ENCODE assay signal across 8 cellular contexts in the genomic region with DNA sequence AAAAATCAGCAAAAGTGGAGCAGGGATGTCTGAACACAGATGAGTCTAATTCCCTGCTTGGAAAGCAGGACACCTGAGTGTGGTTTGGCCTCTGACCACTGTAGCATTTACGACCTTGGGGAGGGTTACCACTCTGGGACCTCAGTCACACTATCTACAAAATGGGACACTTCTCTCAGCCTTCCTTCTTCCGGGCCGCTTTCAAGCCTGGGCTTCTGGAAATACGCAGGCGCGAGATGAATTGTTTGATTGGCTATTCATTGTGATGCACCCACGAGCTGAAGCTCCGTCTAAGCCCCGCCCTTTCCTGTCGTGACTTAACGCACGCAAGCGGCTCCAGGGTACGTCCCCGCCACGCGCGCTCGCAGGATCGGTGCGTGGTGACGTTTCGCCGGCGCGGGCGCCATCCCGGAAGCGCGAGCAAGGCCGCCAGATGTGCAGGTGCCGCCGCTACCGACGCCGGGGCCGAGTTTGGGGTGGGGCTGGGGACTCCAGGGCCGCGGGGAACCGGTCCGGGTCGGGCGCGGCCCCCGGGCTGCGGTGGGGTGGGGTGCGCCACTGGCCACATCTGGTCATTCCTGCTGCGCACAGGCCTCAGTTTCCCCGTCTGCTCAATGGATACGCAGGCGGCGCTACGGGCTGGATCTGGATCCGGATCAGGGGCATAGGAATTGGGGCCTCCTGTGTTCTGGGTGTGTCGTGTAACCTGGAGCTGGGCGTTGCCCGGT. TPM values are rescaled to one million over a fixed set of nuclear protein-coding genes. Genes with fewer than 3 reads are reported as not detected.
DNase-seq lines count a peak whose midpoint lies in the region; ATAC-seq and TF ChIP-seq lines count a peak whose summit lies in the region.

A gene with protein sequence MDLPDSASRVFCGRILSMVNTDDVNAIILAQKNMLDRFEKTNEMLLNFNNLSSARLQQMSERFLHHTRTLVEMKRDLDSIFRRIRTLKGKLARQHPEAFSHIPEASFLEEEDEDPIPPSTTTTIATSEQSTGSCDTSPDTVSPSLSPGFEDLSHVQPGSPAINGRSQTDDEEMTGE (plus strand): TSS at position 397 of the 728 bp plus-strand sequence. CDS start 4,187 bp downstream, outside the sequence.

- ATAC-seq in GM19395 (IDR thresholded peaks at IDR 0.05; ENCODE audit: unreplicated experiment) (peak; percentile 93), HG03571 (IDR thresholded peaks at IDR 0.05; ENCODE audit: unreplicated experiment) (peak; percentile 77)

- no peaks in the 10 kb centered on the region for H3K27me3 ChIP-seq in dorsolateral prefrontal cortex
- H3K27me3 ChIP-seq in liver (ENCODE audit: control insufficient read depth in 4 of 4, insufficient read depth in 4 of 4, low read length in 3 of 4), result no peaks in the 10 kb centered on the region

- peak within 1 kb of the TSS; percentile 80 to 99 (median 95) for H3K4me3 ChIP-seq in dorsolateral prefrontal cortex
- peak within 1 kb of the TSS; percentile 56 to 90 (median 84) for H3K4me3 ChIP-seq in liver (ENCODE audit: low read depth in 1 of 3, low read length in 3 of 3)

- H3K27ac ChIP-seq in C4-2B, result peak within 1 kb of the TSS; percentile 88
- peak within 1 kb of the TSS; percentile 65 to 97 (median 90) for H3K27ac ChIP-seq in dorsolateral prefrontal cortex
- peak within 1 kb of the TSS; percentile 82 to 98 for H3K27ac ChIP-seq in liver (ENCODE audit: low read depth in 1 of 2, low read length in 2 of 2)

- peaks cover 2 to 13% (median 7%) of the 10 kb centered on the region in 4 donors for H3K4me1 ChIP-seq in liver (ENCODE audit: control insufficient read depth in 4 of 4, insufficient read depth in 4 of 4, low read length in 3 of 4)

- peaks cover 0 to 1% (median 0%) of the 10 kb centered on the region in 4 donors for H3K36me3 ChIP-seq in liver (ENCODE audit: control insufficient read depth in 4 of 4, insufficient read depth in 3 of 4, low read depth in 1 of 4, low read length in 3 of 4)

- TF ChIP-seq RAD21 in liver (IDR thresholded peaks at IDR 0.05), result peak; percentile 36 to 49

- TF ChIP-seq CTCF in C4-2B (conservative IDR thresholded peaks at IDR 0.05) (no peak), dorsolateral prefrontal cortex (IDR thresholded peaks at IDR 0.05 in 54 of 56, conservative IDR thresholded peaks at IDR 0.05 in 2 of 56; ENCODE audit: low read depth in 1 of 56, partially characterized antibody in 56 of 56) (peak in 17 of 56 donors; percentile 5 to 48 (median 21)), liver (IDR thresholded peaks at IDR 0.05; ENCODE audit: low read depth, low read length, missing input control) (no peak)

- intact Hi-C loops in dorsolateral prefrontal cortex (cut with DNase I), result loop anchor here (2.0 to 5.0 kb wide), 2 partner anchors 15 to 35 kb away; partner anchors contain the start of gene ELL (in 2 of the 2)

- DNase-seq in NCI-H82 (lab: John Stamatoyannopoulos, UW), result peak; percentile 100
- DNase-seq in activated CD4-positive, alpha-beta T cell treated with anti-CD3 and anti-CD28 coated beads, Interleukin-2, amount 50 U/mL, for 48 hours, result peak; percentile 99
- DNase-seq in dorsolateral prefrontal cortex, result peak; percentile 94 to 99 (median 98)
- DNase-seq in stimulated activated CD4-positive, alpha-beta T cell treated with anti-CD3 and anti-CD28 coated beads, Interleukin-4, amount 100 ng/mL, for 24 hours, result peak; percentile 99

- WGBS in liver, result under 1% methylated on average over 57 of the region's 57 CpGs

- peak within 1 kb of the TSS; percentile 55 to 99 for H3K9ac ChIP-seq in liver (ENCODE audit: low read depth in 1 of 2, low read length in 2 of 2)

- no peaks in the 10 kb centered on the region for H3K9me3 ChIP-seq in liver (ENCODE audit: control insufficient read depth in 4 of 4, low read length in 3 of 4)

TF ChIP-seq in liver, 16 proteins besides CTCF, POLR2A, EP300 and RAD21:
- TF ChIP-seq ZBTB33 (IDR thresholded peaks at IDR 0.05), result no peak
- no peak for TF ChIP-seq EGR1 (IDR thresholded peaks at IDR 0.05; ENCODE audit: low read depth in 2 of 2)
- TF ChIP-seq, protein P1, sequence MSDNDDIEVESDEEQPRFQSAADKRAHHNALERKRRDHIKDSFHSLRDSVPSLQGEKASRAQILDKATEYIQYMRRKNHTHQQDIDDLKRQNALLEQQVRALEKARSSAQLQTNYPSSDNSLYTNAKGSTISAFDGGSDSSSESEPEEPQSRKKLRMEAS (IDR thresholded peaks at IDR 0.05), result peak; percentile 39
- peak in 1 of 2 donors; percentile 28 for TF ChIP-seq JUND (IDR thresholded peaks at IDR 0.05)
- no peak for TF ChIP-seq NR2F2 (IDR thresholded peaks at IDR 0.05)
- TF ChIP-seq FOXA1 (IDR thresholded peaks at IDR 0.05), result no peak
- TF ChIP-seq HNF4G (IDR thresholded peaks at IDR 0.05), result no peak
- TF ChIP-seq GABPA (IDR thresholded peaks at IDR 0.05 in 1 of 2, conservative IDR thresholded peaks at IDR 0.05 in 1 of 2), result peak in 1 of 2 donors; percentile 87
- peak; percentile 60 for TF ChIP-seq REST (IDR thresholded peaks at IDR 0.05)
- TF ChIP-seq FOXA2 (IDR thresholded peaks at IDR 0.05), result no peak
- peak in 1 of 2 donors; percentile 21 for TF ChIP-seq RXRA (IDR thresholded peaks at IDR 0.05)
- TF ChIP-seq SP1 (IDR thresholded peaks at IDR 0.05), result peak; percentile 62
- peak; percentile 70 for TF ChIP-seq YY1 (IDR thresholded peaks at IDR 0.05)
- TF ChIP-seq HNF4A (conservative IDR thresholded peaks at IDR 0.05), result no peak
TF ChIP-seq in liver: peak in this region for 7.

RNA-seq across cellular contexts. Expression of the gene that starts here (rescaled TPM):
- total RNA-seq in dorsolateral prefrontal cortex, result 10 to 100 TPM; 46.5 to 90.8 (median 64.8) TPM
- 10 to 100 TPM; 31.8 to 47.0 TPM for total RNA-seq in liver
- 10 to 100 TPM; 39.9 to 53.6 TPM for polyA plus RNA-seq in liver

Comparison
In these comparisons a context has a peak if more than half of its experiments do, and no peak if none do; other contexts are left out.
1. Peak in every context shown above with its lines: DNase-seq, ATAC-seq, H3K4me3 ChIP-seq and H3K27ac ChIP-seq.